Comparison of ENCODE assay signal across 8 cellular contexts in genomic region chr16:25111403-25112166, GRCh38. TPM values are rescaled to one million over a fixed set of nuclear protein-coding genes. Genes with fewer than 3 reads are reported as not detected.
DNase-seq lines count a peak whose midpoint lies in the region; ATAC-seq and TF ChIP-seq lines count a peak whose summit lies in the region.

Gene LCMT1 (plus strand): TSS chr16:25111742. CDS start chr16:25111884, 142 bp downstream.

- H3K4me3 ChIP-seq in hepatocyte, result peak within 1 kb of the TSS; percentile 35

- H3K27ac ChIP-seq in hepatocyte, result peak within 1 kb of the TSS; percentile 76

- 1% methylated on average over 51 of the region's 55 CpGs for WGBS in hepatocyte (ENCODE audit: low lambda C conversion rate, missing lambda C conversion rate)

- no peaks in the 10 kb centered on the region for H3K9me2 ChIP-seq in hepatocyte (replicated peaks; ENCODE audit: insufficient read depth)

- no peaks in the 10 kb centered on the region for H4K20me1 ChIP-seq in hepatocyte (ENCODE audit: insufficient read depth, poor library complexity, severe bottlenecking)

- peak within 1 kb of the TSS; percentile 95 for H3K4me2 ChIP-seq in hepatocyte

- TF ChIP-seq CTCF in hepatocyte (IDR thresholded peaks at IDR 0.05; ENCODE audit: poor library complexity), result peak; percentile 10

- H3K36me3 ChIP-seq in hepatocyte (replicated peaks; ENCODE audit: insufficient read depth, low read depth), result no peaks in the 10 kb centered on the region

- H3K4me1 ChIP-seq in hepatocyte (ENCODE audit: insufficient read depth), result peaks cover 6% of the 10 kb centered on the region

- peak; percentile 83 for ATAC-seq in GM18508 (IDR thresholded peaks at IDR 0.05; ENCODE audit: insufficient read depth, unreplicated experiment)
- ATAC-seq in HG03025 (IDR thresholded peaks at IDR 0.05; ENCODE audit: low FRiP score, unreplicated experiment), result peak; percentile 96

- peak within 1 kb of the TSS; percentile 51 for H2AFZ ChIP-seq in hepatocyte

- peaks cover 47% of the 10 kb centered on the region for H3K79me2 ChIP-seq in hepatocyte

- DNase-seq in NCI-H2081 (lab: John Stamatoyannopoulos, UW) (peak; percentile 96 to 99), T1000 (lab: John Stamatoyannopoulos, UW) (peak; percentile 85), astrocyte of the hippocampus (ENCODE audit: low read depth, low spot score) (peak; percentile 98), hepatocyte (ENCODE audit: low spot score) (peak; percentile 97), renal cortical epithelial cell (ENCODE audit: low read depth) (peak; percentile 98), cortex of kidney (lab: John Stamatoyannopoulos, UW) (no peak)

- H3K27me3 ChIP-seq in hepatocyte, result no peaks in the 10 kb centered on the region

- no peaks in the 10 kb centered on the region for H3K9me3 ChIP-seq in hepatocyte (ENCODE audit: low read depth)

RNA-seq across cellular contexts. Expression of gene LCMT1, which starts in this region (rescaled TPM):
- total RNA-seq in hepatocyte (30.2 and 33.0 TPM in 2 replicates), renal cortical epithelial cell (33.0 and 46.4 TPM in 2 replicates)
- 34.6 and 47.7 TPM in 2 replicates for polyA plus RNA-seq in hepatocyte
